Comparison of ENCODE assay signal across 8 cellular contexts in genomic region chr12:30755395-30755762, GRCh38. TPM values are rescaled to one million over a fixed set of nuclear protein-coding genes. Genes with fewer than 3 reads are reported as not detected.
DNase-seq lines count a peak whose midpoint lies in the region; FAIRE-seq and TF ChIP-seq lines count a peak whose summit lies in the region.

No MANE protein-coding gene starts in this region.

- FAIRE-seq in GM12891 (lab: Jason Lieb, UNC), result no peak

- H3K27me3 ChIP-seq in ACC112 (ENCODE audit: insufficient read depth, low read length) (no peaks in the 10 kb centered on the region), KMS-11 (ENCODE audit: insufficient read depth, low read depth) (no peaks in the 10 kb centered on the region), muscle layer of duodenum (ENCODE audit: low read depth, low read length) (no peaks in the 10 kb centered on the region)

- H2AFZ ChIP-seq in ACC112 (ENCODE audit: low read length, unreplicated experiment) (peak overlapping the region; percentile 82), KMS-11 (ENCODE audit: low read depth) (peak overlapping the region; percentile 94)

- DNase-seq in choroid plexus epithelial cell (ENCODE audit: low read depth), result no peak
- no peak for DNase-seq in NCI-H187 treated with DMSO at 0.1 percent for 48 hours (lab: John Stamatoyannopoulos, UW)
- DNase-seq in GM12891 (ENCODE audit: insufficient read length, low spot score), result no peak
- no peak for DNase-seq in NCI-H2107 (lab: John Stamatoyannopoulos, UW)
- no peak for DNase-seq in NCI-H1436 treated with DMSO at 0.1 percent for 48 hours (lab: John Stamatoyannopoulos, UW)

- H3K4me2 ChIP-seq in KMS-11, result peak overlapping the region; percentile 71

- H3K4me1 ChIP-seq in ACC112 (ENCODE audit: control insufficient read depth, insufficient read depth, low read length, unreplicated experiment) (peaks cover 37% of the 10 kb centered on the region), KMS-11 (ENCODE audit: low read depth, poor library complexity, severe bottlenecking) (peaks cover 18% of the 10 kb centered on the region), muscle layer of duodenum (ENCODE audit: control insufficient read depth in 1 of 2, insufficient read depth in 2 of 2, low read length in 2 of 2) (peaks cover 10 to 12% of the 10 kb centered on the region in 2 donors)

- peak overlapping the region; percentile 59 for H3K9ac ChIP-seq in KMS-11

- no peaks in the 10 kb centered on the region for H3K36me3 ChIP-seq in ACC112 (ENCODE audit: insufficient read depth, low read length)
- no peaks in the 10 kb centered on the region for H3K36me3 ChIP-seq in KMS-11 (ENCODE audit: insufficient read depth)
- H3K36me3 ChIP-seq in muscle layer of duodenum (ENCODE audit: control insufficient read depth in 1 of 2, insufficient read depth in 2 of 2, low read length in 2 of 2), result no peaks in the 10 kb centered on the region

- no peak for TF ChIP-seq POLR2A in GM12891 (IDR thresholded peaks at IDR 0.05; ENCODE audit: low read depth, low read length)

- no peaks in the 10 kb centered on the region for H4K20me1 ChIP-seq in KMS-11 (ENCODE audit: insufficient read depth)

- TF ChIP-seq CTCF in KMS-11 (conservative IDR thresholded peaks at IDR 0.05; ENCODE audit: low read depth, low read length) (no peak; the same call in 1 of the 2 replicates), choroid plexus epithelial cell (conservative IDR thresholded peaks at IDR 0.05; ENCODE audit: low read depth, low read length) (no peak)

- H3K27ac ChIP-seq in ACC112 (ENCODE audit: low read depth, low read length) (peak overlapping the region; percentile 38; the same call in 1 of the 2 replicates), KMS-11 (peak overlapping the region; percentile 49), muscle layer of duodenum (ENCODE audit: low read length) (peak overlapping the region; percentile 59)

- H3K4me3 ChIP-seq in ACC112 (ENCODE audit: low read depth, low read length) (peak overlapping the region; percentile 86), KMS-11 (IDR thresholded peaks at IDR 0.05; ENCODE audit: insufficient read depth, low read depth, low read length) (no peak overlapping the region), choroid plexus epithelial cell (ENCODE audit: low read depth, low read length) (peak overlapping the region; percentile 84), muscle layer of duodenum (ENCODE audit: low read depth in 1 of 2, low read length in 2 of 2) (peak overlapping the region; percentile 60 to 90)

- H3K9me3 ChIP-seq in muscle layer of duodenum (ENCODE audit: control insufficient read depth in 1 of 2, low read length in 2 of 2), result no peaks in the 10 kb centered on the region

- H3K79me2 ChIP-seq in ACC112 (ENCODE audit: control insufficient read depth, insufficient read depth, low read length, unreplicated experiment) (peaks cover 38% of the 10 kb centered on the region), KMS-11 (ENCODE audit: insufficient read depth, low read depth) (no peaks in the 10 kb centered on the region)

TF ChIP-seq in GM12891, 5 proteins besides CTCF, POLR2A, EP300 and RAD21:
- TF ChIP-seq TAF1 (IDR thresholded peaks at IDR 0.05; ENCODE audit: low read depth, low read length), result no peak
- no peak for TF ChIP-seq SPI1 (IDR thresholded peaks at IDR 0.05; ENCODE audit: low read depth, low read length)
- TF ChIP-seq POU2F2 (IDR thresholded peaks at IDR 0.05; ENCODE audit: low read depth, low read length), result no peak
- TF ChIP-seq POLR2AphosphoS5 (IDR thresholded peaks at IDR 0.05; ENCODE audit: low read depth, low read length), result no peak
- TF ChIP-seq PAX5 (IDR thresholded peaks at IDR 0.05; ENCODE audit: insufficient read depth, low read length, severe bottlenecking), result no peak

RNA-seq across cellular contexts. Expression of gene CAPRIN2, which starts 0.6 kb away (rescaled TPM):
- 4.1 TPM for polyA plus RNA-seq in GM12891 (2012; ENCODE audit: low read depth, missing spikeins)

RNA-seq across cellular contexts. Expression of gene IPO8, which starts 59.7 kb away (rescaled TPM):
- 15.0 TPM for polyA plus RNA-seq in GM12891 (2012; ENCODE audit: low read depth, missing spikeins)
